Comparison of ENCODE assay signal across 8 cellular contexts in the genomic region with DNA sequence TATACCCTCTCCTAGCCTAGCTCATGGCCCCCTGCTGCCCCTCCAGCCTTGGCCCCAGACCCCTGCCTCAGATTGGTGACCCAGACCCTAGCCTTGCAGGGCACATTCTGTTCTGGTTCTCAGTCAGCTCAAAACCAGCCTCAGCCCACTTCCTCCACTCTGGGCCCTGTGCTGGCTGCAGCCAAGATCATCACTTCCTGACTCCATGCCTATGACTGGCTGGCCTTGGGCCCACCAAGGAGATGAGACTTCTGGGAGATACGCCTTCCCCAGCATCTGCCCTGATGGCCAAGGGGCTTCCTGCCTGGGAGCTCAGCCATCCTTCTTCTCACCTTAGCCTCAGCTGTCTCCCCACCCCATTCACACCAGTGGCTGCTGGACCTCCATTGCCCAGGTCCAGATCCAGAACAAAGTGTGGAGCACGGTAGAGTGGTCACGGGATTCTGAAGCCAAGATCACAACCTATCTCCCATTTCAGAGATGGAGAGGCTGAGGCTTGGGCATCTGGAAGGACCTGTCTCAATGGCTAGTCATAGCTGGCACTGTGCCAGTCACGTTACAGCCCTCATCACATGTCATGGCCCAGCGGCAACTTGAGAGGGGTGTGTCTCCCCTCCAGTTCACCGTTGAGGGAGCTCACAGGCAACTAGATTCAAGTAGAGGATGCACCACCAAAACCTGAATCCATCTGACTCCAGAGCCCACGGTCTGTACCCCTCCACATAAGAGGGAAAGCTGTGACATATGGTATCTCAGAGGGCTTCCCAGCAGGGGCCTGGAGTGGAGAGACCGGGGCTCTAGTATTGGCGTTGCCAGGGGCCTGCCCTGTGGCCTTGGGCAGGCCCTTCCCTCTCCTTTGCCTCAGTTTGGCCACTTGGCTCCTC. TPM values are rescaled to one million over a fixed set of nuclear protein-coding genes. Genes with fewer than 3 reads are reported as not detected.
A peak's percentile ranks its signal among the peaks of the same experiment; 100 is the strongest.
DNase-seq lines count a peak whose midpoint lies in the region; ATAC-seq, FAIRE-seq and TF ChIP-seq lines count a peak whose summit lies in the region.

No MANE protein-coding gene starts in this region.

- H3K9me1 ChIP-seq in endothelial cell of umbilical vein (replicated peaks; ENCODE audit: control insufficient read depth, extremely low read depth, insufficient read depth, low read length) = no peaks in the 10 kb centered on the region

- no peaks in the 10 kb centered on the region for H4K20me1 ChIP-seq in endothelial cell of umbilical vein (replicated peaks; ENCODE audit: control insufficient read depth, extremely low read depth, insufficient read depth, low read length)

- no peak for TF ChIP-seq CTCF in endothelial cell of umbilical vein (IDR thresholded peaks at IDR 0.05; ENCODE audit: extremely low read depth in 1 of 2, insufficient read depth in 1 of 2, low read depth in 1 of 2, low read length in 2 of 2)
- no peak for TF ChIP-seq CTCF in A673 (conservative IDR thresholded peaks at IDR 0.05; ENCODE audit: low read depth, low read length)

- no TSS peak for BruUV-seq in endothelial cell of umbilical vein (replicated peaks; lab: Mats Ljungman, UMichigan)
- no TSS peak for BruUV-seq in A673 (replicated peaks; lab: Mats Ljungman, UMichigan)

- H3K79me2 ChIP-seq in endothelial cell of umbilical vein (ENCODE audit: control insufficient read depth, insufficient read depth, low read length) = no peaks in the 10 kb centered on the region

- peak; percentile 31 for FAIRE-seq in endothelial cell of umbilical vein (lab: Jason Lieb, UNC)

- peak; percentile 81 for ATAC-seq in sciatic nerve
- ATAC-seq in HG03520 (IDR thresholded peaks at IDR 0.05; ENCODE audit: unreplicated experiment) = no peak
- no peak for ATAC-seq in GM21723 (IDR thresholded peaks at IDR 0.05; ENCODE audit: unreplicated experiment)

- H3K4me2 ChIP-seq in endothelial cell of umbilical vein (ENCODE audit: insufficient read depth, low read length) = no peak overlapping the region

- H3K4me1 ChIP-seq in endothelial cell of umbilical vein (ENCODE audit: control insufficient read depth, extremely low read depth, insufficient read depth, low read length) (peaks cover 26% of the 10 kb centered on the region), A673 (ENCODE audit: insufficient read depth, low read length, poor library complexity, severe bottlenecking) (peaks cover 20% of the 10 kb centered on the region)

- dilution Hi-C loops in endothelial cell of umbilical vein (cut with MboI; ENCODE audit: extremely low pct_ligation_motif_present, low sequenced_read_pairs) = no loop called here

- H3K9me3 ChIP-seq in endothelial cell of umbilical vein (replicated peaks; ENCODE audit: control insufficient read depth, insufficient read depth, low read length) (no peaks in the 10 kb centered on the region), A673 (ENCODE audit: low read depth, low read length, poor library complexity, severe bottlenecking) (no peaks in the 10 kb centered on the region)

- intact Hi-C loops in endothelial cell of umbilical vein (cut with micrococcal nuclease) (no loop called here), sciatic nerve (cut with DNase I) (no loop called here), A673 (cut with micrococcal nuclease; ENCODE audit: unreplicated experiment) (no loop called here)

- POLR2A ChIA-PET in endothelial cell of umbilical vein (lab: Charles Lee) (interaction anchor here (0.9 kb wide), 1 partner anchor 10 kb away, joined by 9 read pairs; no protein-coding TSS in a partner anchor), A673 (lab: Charles Lee; ENCODE audit: low non-redundant PET) (no interaction called here)

- no peak overlapping the region for H3K9ac ChIP-seq in endothelial cell of umbilical vein (replicated peaks; ENCODE audit: extremely low read depth, insufficient read depth, low read length)

- CTCF ChIA-PET in endothelial cell of umbilical vein (lab: Charles Lee) (interaction anchor here (1.0 to 3.4 kb wide), 6 partner anchors 8 to 68 kb away, joined by 3 to 12 read pairs (median 4); no protein-coding TSS in a partner anchor), A673 (lab: Charles Lee) (no interaction called here)

- H3K27ac ChIP-seq in endothelial cell of umbilical vein (ENCODE audit: insufficient read depth, low read depth, low read length) (no peak overlapping the region), A673 (ENCODE audit: low read depth, low read length, poor library complexity, severe bottlenecking) (no peak overlapping the region)

- H2AFZ ChIP-seq in endothelial cell of umbilical vein (ENCODE audit: low read depth, low read length) = peak overlapping the region; percentile 23

- TF ChIP-seq POLR2A in endothelial cell of umbilical vein (IDR thresholded peaks at IDR 0.05; ENCODE audit: low read depth, low read length) = no peak

- no peaks in the 10 kb centered on the region for H3K27me3 ChIP-seq in endothelial cell of umbilical vein (ENCODE audit: control insufficient read depth in 2 of 2, insufficient read depth in 2 of 2, low read length in 2 of 2)
- H3K27me3 ChIP-seq in A673 (replicated peaks; ENCODE audit: insufficient read depth, low read depth, low read length, poor library complexity) = no peaks in the 10 kb centered on the region

- DNase-seq in activated naive CD4-positive, alpha-beta T cell treated with Interleukin-2 at 50 U/mL for 16 hours = peak; percentile 3
- no peak for DNase-seq in activated naive CD4-positive, alpha-beta T cell treated with anti-CD3 and anti-CD28 coated beads, Interleukin-2, amount 50 U/mL, for 16 hours
- DNase-seq in RPMI7951 (ENCODE audit: low read depth) (peak; percentile 52), endothelial cell of umbilical vein (ENCODE audit: low read depth, low spot score) (no peak), sciatic nerve (ENCODE audit: low spot score) (peak; percentile 78), A673 (ENCODE audit: low spot score) (no peak)

- H3K36me3 ChIP-seq in endothelial cell of umbilical vein (ENCODE audit: control insufficient read depth in 2 of 2, extremely low read depth in 1 of 2, insufficient read depth in 2 of 2, low read length in 2 of 2) (peaks cover 0 to 10% of the 10 kb centered on the region in 2 experiments), A673 (ENCODE audit: insufficient read depth, low read length, poor library complexity, severe bottlenecking) (no peaks in the 10 kb centered on the region)

- no peak overlapping the region for H3K4me3 ChIP-seq in endothelial cell of umbilical vein (replicated peaks in 1 of 3; ENCODE audit: insufficient read depth in 1 of 3, low read depth in 1 of 3, low read length in 3 of 3)
- no peak overlapping the region for H3K4me3 ChIP-seq in A673 (ENCODE audit: low read depth, low read length, poor library complexity, severe bottlenecking)

TF ChIP-seq in endothelial cell of umbilical vein, 7 proteins besides CTCF, POLR2A, EP300 and RAD21:
- TF ChIP-seq FOS (IDR thresholded peaks at IDR 0.05; ENCODE audit: borderline replicate concordance, insufficient read depth, low read length) (no peak), MAX (IDR thresholded peaks at IDR 0.05; ENCODE audit: insufficient read depth, insufficient read length) (no peak), MYC (IDR thresholded peaks at IDR 0.05; ENCODE audit: low read depth, low read length) (no peak), POLR2AphosphoS5 (IDR thresholded peaks at IDR 0.05; ENCODE audit: insufficient read depth, low read depth, low read length) (no peak), EZH2 (IDR thresholded peaks at IDR 0.05; ENCODE audit: borderline replicate concordance, low read depth, low read length, severe bottlenecking) (no peak), GATA2 (IDR thresholded peaks at IDR 0.05; ENCODE audit: insufficient read depth, insufficient read length, low read depth, low read length) (no peak), JUN (IDR thresholded peaks at IDR 0.05; ENCODE audit: borderline replicate concordance, insufficient read depth, insufficient read length, low read depth) (no peak)

RNA-seq across cellular contexts. Expression of gene KLHL35, which starts 43.0 kb away (rescaled TPM):
- total RNA-seq in RPMI7951 (2014; rRNA removed; shearing (Covaris generic)) = 1.6 and 1.8 TPM in 2 replicates
- 0.97 and 1.2 TPM in 2 replicates for total RNA-seq in endothelial cell of umbilical vein
- 2.3 and 2.7 TPM in 2 replicates for polyA plus RNA-seq in endothelial cell of umbilical vein
- polyA plus RNA-seq in endothelial cell of umbilical vein (2011; cell fraction: cytosol; rRNA removed) = 1.0 and 1.7 TPM in 2 replicates
- 1.6 and 2.1 TPM in 2 replicates for polyA plus RNA-seq in endothelial cell of umbilical vein (2011; cell fraction: nucleus; rRNA removed)
- polyA plus RNA-seq in endothelial cell of umbilical vein (2012) = 0.52 and 1.1 TPM in 2 replicates
- 1.1 and 1.3 TPM in 2 replicates for polyA minus RNA-seq in endothelial cell of umbilical vein
- 9.7 TPM for polyA minus RNA-seq in endothelial cell of umbilical vein (2011; cell fraction: cytosol; rRNA and poly(A)+ RNA removed)
- 0.38 and 1.7 TPM in 2 replicates for polyA minus RNA-seq in endothelial cell of umbilical vein (2011; cell fraction: nucleus; rRNA and poly(A)+ RNA removed)
- 3.6 TPM for total RNA-seq in sciatic nerve
- 0.88 and 1.1 TPM in 2 replicates for total RNA-seq in A673 (2021)

RNA-seq across cellular contexts. Expression of gene GDPD5, which starts 49.7 kb away (rescaled TPM):
- 0.84 and 1.5 TPM in 2 replicates for total RNA-seq in RPMI7951 (2014; rRNA removed; shearing (Covaris generic))
- total RNA-seq in endothelial cell of umbilical vein (50.1 and 79.2 TPM in 2 replicates), sciatic nerve (78.5 TPM), A673 (2021) (1.4 and 3.5 TPM in 2 replicates)
- 60.2 and 74.0 TPM in 2 replicates for polyA plus RNA-seq in endothelial cell of umbilical vein
- 29.2 and 37.9 TPM in 2 replicates for polyA plus RNA-seq in endothelial cell of umbilical vein (2011; cell fraction: cytosol; rRNA removed)
- polyA plus RNA-seq in endothelial cell of umbilical vein (2011; cell fraction: nucleus; rRNA removed) = 149 and 190 TPM in 2 replicates
- polyA plus RNA-seq in endothelial cell of umbilical vein (2012) = 24.4 and 35.1 TPM in 2 replicates
- 66.2 and 70.5 TPM in 2 replicates for polyA minus RNA-seq in endothelial cell of umbilical vein
- 12.5 TPM for polyA minus RNA-seq in endothelial cell of umbilical vein (2011; cell fraction: cytosol; rRNA and poly(A)+ RNA removed)
- 69.0 and 96.3 TPM in 2 replicates for polyA minus RNA-seq in endothelial cell of umbilical vein (2011; cell fraction: nucleus; rRNA and poly(A)+ RNA removed)

Comparison
In these comparisons a context has a peak if more than half of its experiments do, and no peak if none do; other contexts are left out.
1. DNase-seq: peak in activated naive CD4-positive, alpha-beta T cell treated with Interleukin-2 at 50 U/mL for 16 hours (single experiment), RPMI7951 (single experiment) and sciatic nerve (single experiment); none in activated naive CD4-positive, alpha-beta T cell treated with anti-CD3 and anti-CD28 coated beads, Interleukin-2, amount 50 U/mL, for 16 hours (single experiment), endothelial cell of umbilical vein (single experiment) and A673 (single experiment).
2. RNA of gene GDPD5, which starts 49.7 kb away (total RNA-seq): 50.1 to 79.2 TPM in endothelial cell of umbilical vein and 78.5 TPM in sciatic nerve (single experiment); 1.4 to 3.5 TPM in A673 and 0.84 to 1.5 TPM in RPMI7951; every median in the first group is over 10 times any median in the second.